Comparison of ENCODE assay signal across 15 cellular contexts in genomic region chr17:9120471-9120870, GRCh38.
A peak's percentile ranks its signal among the peaks of the same experiment; 100 is the strongest.
DNase-seq lines count a peak whose midpoint lies in the region; ATAC-seq, FAIRE-seq and TF ChIP-seq lines count a peak whose summit lies in the region.
"Had no signal": no experiment of that assay in that cellular context is flagged by ENCODE, and none has a peak within 500 bp of the region (broad histone marks: within the 10 kb centered on the region; RNA-seq: fewer than 3 reads in every experiment).

No MANE protein-coding gene starts in this region.

- H3K9me3 ChIP-seq in H1 (ENCODE audit: insufficient read depth in 2 of 2, low read depth in 1 of 2, low read length in 1 of 2): peaks cover 0 to 4% of the 10 kb centered on the region in 2 experiments; a peak in 1 of 4 replicates

- H4K8ac ChIP-seq in H1 (ENCODE audit: extremely low read depth, insufficient read depth, low read length): no peak overlapping the region

- FAIRE-seq in H1 (lab: Jason Lieb, UNC) (no peak), H54 (lab: Jason Lieb, UNC) (no peak)
- FAIRE-seq: G401.6, kidney had no signal

- no peaks in the 10 kb centered on the region for H3K36me3 ChIP-seq in H1 (ENCODE audit: control insufficient read depth in 2 of 4, insufficient read depth in 4 of 4, low read length in 3 of 4)

- H3K4me3 Mint-ChIP-seq in progenitor cell of endocrine pancreas (ENCODE audit: low read depth): no peak overlapping the region
- H3K4me3 Mint-ChIP-seq: stimulated activated naive B cell treated with anti-CD40 and anti-IgM and Interleukin-4, amounts not matched to agents 10 μg/mL and 1 μg/mL and 100 μg/mL, for 72 hours; T-helper 2 cell treated with Interferon-gamma antibody and Interleukin-4, amounts not matched to agents 5 μg/mL and 100 μg/mL, for 36 hours had no signal

- H3K27me3 ChIP-seq in H1 (replicated peaks in 1 of 4; ENCODE audit: control insufficient read depth in 3 of 4, extremely low read depth in 1 of 4, insufficient read depth in 3 of 4, low read length in 3 of 4): peaks cover 0 to 2% (median 0%) of the 10 kb centered on the region in 4 experiments; a peak in 3 of 7 replicates

- POLR2A ChIA-PET in H1 (lab: Charles Lee; ENCODE audit: partially characterized antibody): no interaction called here

- TF ChIP-seq RAD21 in H1 (IDR thresholded peaks at IDR 0.05 in 1 of 2, conservative IDR thresholded peaks at IDR 0.05 in 1 of 2; ENCODE audit: low read depth in 2 of 2, low read length in 2 of 2): peak; percentile 34 to 62; a peak in 3 of 4 replicates

- peaks cover 8 to 20% (median 11%) of the 10 kb centered on the region in 4 experiments for H3K4me1 ChIP-seq in H1 (replicated peaks in 1 of 4; ENCODE audit: control insufficient read depth in 3 of 4, insufficient read depth in 4 of 4, low read length in 3 of 4)

- H3K4ac ChIP-seq in H1 (replicated peaks; ENCODE audit: insufficient read length, low read depth, low read length): no peak overlapping the region

- no peak for ATAC-seq in GM21576 (IDR thresholded peaks at IDR 0.05; ENCODE audit: unreplicated experiment)
- no peak for ATAC-seq in GM18907 (IDR thresholded peaks at IDR 0.05; ENCODE audit: unreplicated experiment)
- ATAC-seq: stimulated activated naive B cell treated with anti-CD40 and anti-IgM and Interleukin-4, amounts not matched to agents 10 μg/mL and 1 μg/mL and 100 μg/mL, for 72 hours had no signal

- no peaks in the 10 kb centered on the region for H3K36me3 Mint-ChIP-seq in progenitor cell of endocrine pancreas (ENCODE audit: insufficient read depth)
- H3K36me3 Mint-ChIP-seq: stimulated activated naive B cell treated with anti-CD40 and anti-IgM and Interleukin-4, amounts not matched to agents 10 μg/mL and 1 μg/mL and 100 μg/mL, for 72 hours had no signal

- H3K4me2 ChIP-seq in H1 (ENCODE audit: insufficient read depth in 1 of 2, low read depth in 2 of 2, low read length in 2 of 2): no peak overlapping the region

- no peak overlapping the region for H3K56ac ChIP-seq in H1 (replicated peaks; ENCODE audit: insufficient read length, low read depth, low read length)

- TF ChIP-seq POLR2A in NB4 (IDR thresholded peaks at IDR 0.05; ENCODE audit: extremely low read depth, insufficient read length): no peak
- TF ChIP-seq POLR2A in H1 (IDR thresholded peaks at IDR 0.05; ENCODE audit: control extremely low read depth in 1 of 2, low read depth in 2 of 2, low read length in 2 of 2): no peak
- no peak for TF ChIP-seq POLR2A in H54 (IDR thresholded peaks at IDR 0.05; ENCODE audit: low read depth, low read length)

- no peak overlapping the region for H2AK5ac ChIP-seq in H1 (ENCODE audit: low read depth, low read length)

- no peak for TF ChIP-seq EP300 in H1 (IDR thresholded peaks at IDR 0.05; ENCODE audit: borderline replicate concordance in 1 of 2, low read depth in 2 of 2, low read length in 2 of 2)

- H3K27ac ChIP-seq in H1 (ENCODE audit: low read depth, low read length): no peak overlapping the region

- no peak overlapping the region for H3K27ac Mint-ChIP-seq in progenitor cell of endocrine pancreas
- H3K27ac Mint-ChIP-seq: stimulated activated naive B cell treated with anti-CD40 and anti-IgM and Interleukin-4, amounts not matched to agents 10 μg/mL and 1 μg/mL and 100 μg/mL, for 72 hours; T-helper 2 cell treated with Interferon-gamma antibody and Interleukin-4, amounts not matched to agents 5 μg/mL and 100 μg/mL, for 36 hours had no signal

- H2AFZ ChIP-seq in H1 (ENCODE audit: low read length): no peak overlapping the region

- H3K23me2 ChIP-seq in H1 (ENCODE audit: low read depth, low read length): no peaks in the 10 kb centered on the region

- no peak overlapping the region for H3K23ac ChIP-seq in H1 (ENCODE audit: insufficient read length)

- no peak overlapping the region for H3K14ac ChIP-seq in H1 (ENCODE audit: insufficient read length)

- no peak overlapping the region for H4K91ac ChIP-seq in H1 (replicated peaks; ENCODE audit: insufficient read length, low read length)

- no peak overlapping the region for H3K18ac ChIP-seq in H1 (ENCODE audit: extremely low read depth, low read length)

- CTCF ChIA-PET in H1 (lab: Charles Lee; ENCODE audit: partially characterized antibody): interaction anchor here (1.1 to 2.6 kb wide), 9 partner anchors 13 to 122 kb away, joined by 3 to 11 read pairs (median 3); no protein-coding TSS in a partner anchor

- H3K79me1 ChIP-seq in H1 (ENCODE audit: low read depth, low read length): no peaks in the 10 kb centered on the region

- H3K9me3 Mint-ChIP-seq in progenitor cell of endocrine pancreas (ENCODE audit: low read depth): no peaks in the 10 kb centered on the region

- no peak overlapping the region for H4K5ac ChIP-seq in H1 (ENCODE audit: insufficient read length, low read depth, low read length)

- H3K27me3 Mint-ChIP-seq in progenitor cell of endocrine pancreas: peaks cover 58% of the 10 kb centered on the region

- TF ChIP-seq CTCF in NB4 (IDR thresholded peaks at IDR 0.05; ENCODE audit: low read depth, low read length): peak; percentile 34
- peak; percentile 50 to 59 (median 56); a peak in 3 of 4 replicates for TF ChIP-seq CTCF in H1 (IDR thresholded peaks at IDR 0.05; ENCODE audit: control extremely low read depth in 1 of 3, insufficient read depth in 1 of 3, low read depth in 1 of 3, low read length in 3 of 3)
- TF ChIP-seq CTCF in progenitor cell of endocrine pancreas (IDR thresholded peaks at IDR 0.05; ENCODE audit: unreplicated experiment): peak; percentile 37

- no peak overlapping the region for H2BK20ac ChIP-seq in H1 (ENCODE audit: low read length)

- H3K79me2 ChIP-seq in H1 (ENCODE audit: control insufficient read depth in 1 of 2, insufficient read depth in 2 of 2, low read length in 2 of 2): no peaks in the 10 kb centered on the region

- no peak overlapping the region for H3K4me3 ChIP-seq in NB4 (ENCODE audit: low read depth, low read length)
- no peak overlapping the region for H3K4me3 ChIP-seq in H1 (ENCODE audit: extremely low read depth in 1 of 4, insufficient read depth in 2 of 4, low read depth in 3 of 4, low read length in 4 of 4)

- no peak overlapping the region for H2BK15ac ChIP-seq in H1 (ENCODE audit: low read length)

- 49% methylated on average over 4 of the region's 5 CpGs; no CpG with 5 or more reads in 1 of the 2 experiments for WGBS in H1 (ENCODE audit: extremely low coverage in 1 of 2, insufficient coverage in 1 of 2, insufficient read length in 1 of 2, insufficient replicate concordance in 2 of 2, low coverage in 1 of 2, low lambda C conversion rate in 2 of 2, missing lambda C conversion rate in 1 of 2), 2 experiments

- H2BK12ac ChIP-seq in H1 (ENCODE audit: low read depth, low read length): no peak overlapping the region

- H3K9ac ChIP-seq in H1 (replicated peaks in 1 of 4; ENCODE audit: extremely low read depth in 1 of 4, low read depth in 3 of 4, low read length in 3 of 4): no peak overlapping the region

- no peak overlapping the region for H2BK120ac ChIP-seq in H1 (replicated peaks; ENCODE audit: low read depth, low read length)

- H4K20me1 ChIP-seq in H1 (replicated peaks in 1 of 2; ENCODE audit: control insufficient read depth in 1 of 2, insufficient read depth in 2 of 2, low read length in 2 of 2): no peaks in the 10 kb centered on the region

- H3K4me1 Mint-ChIP-seq in progenitor cell of endocrine pancreas (ENCODE audit: low read depth): peaks cover 14% of the 10 kb centered on the region

- H2BK5ac ChIP-seq in H1 (ENCODE audit: low read depth, low read length): no peak overlapping the region

- DNase-seq in activated CD4-positive, alpha-beta T cell treated with anti-CD3 and anti-CD28 coated beads for 48 hours: peak; percentile 26
- DNase-seq in activated CD4-positive, alpha-beta T cell treated with anti-CD3 and anti-CD28 coated beads for 4 hours: no peak
- DNase-seq in NB4 (ENCODE audit: low read depth): peak; percentile 23
- DNase-seq in H1 (ENCODE audit: low read depth in 1 of 2, low spot score in 2 of 2): peak in 1 of 2 experiments; percentile 65
- DNase-seq in progenitor cell of endocrine pancreas (ENCODE audit: low spot score, unreplicated experiment): no peak
- DNase-seq in H54 (ENCODE audit: insufficient read length, low spot score): no peak
- DNase-seq: erythroblast; kidney; NCI-H1436 treated with DMSO at 0.1 percent for 48 hours; NK-92 treated with Interleukin-12 subunit alpha and Interleukin-12 subunit beta, amount 100 ng/mL, for 24 hours; stimulated activated naive B cell treated with anti-CD40 and anti-IgM and Interleukin-4, amounts not matched to agents 10 μg/mL and 1 μg/mL and 100 μg/mL, for 72 hours had no signal

TF ChIP-seq in H1, 55 proteins besides CTCF, POLR2A, EP300 and RAD21:
- TF ChIP-seq EGR1 (IDR thresholded peaks at IDR 0.05; ENCODE audit: borderline replicate concordance, low read depth, low read length) (no peak), MAFK (IDR thresholded peaks at IDR 0.05; ENCODE audit: low read depth, low read length) (no peak), SP4 (IDR thresholded peaks at IDR 0.05; ENCODE audit: low read length) (no peak), GABPA (IDR thresholded peaks at IDR 0.05; ENCODE audit: borderline replicate concordance, insufficient read depth, low read length) (no peak), RFX5 (IDR thresholded peaks at IDR 0.05; ENCODE audit: borderline replicate concordance, low read depth, low read length) (no peak)
TF ChIP-seq in H1: peak in this region for 0.

Comparison
In these comparisons a context has a peak if more than half of its experiments do, and no peak if none do; other contexts are left out.
1. DNase-seq: peak in activated CD4-positive, alpha-beta T cell treated with anti-CD3 and anti-CD28 coated beads for 48 hours (single experiment) and NB4 (single experiment); none in activated CD4-positive, alpha-beta T cell treated with anti-CD3 and anti-CD28 coated beads for 4 hours (0 of 2), progenitor cell of endocrine pancreas (single experiment) and H54 (single experiment).
2. Peak in every context shown above with its lines, with median percentiles within 50 percentile points of each other: CTCF ChIP-seq.